In the genomic region with DNA sequence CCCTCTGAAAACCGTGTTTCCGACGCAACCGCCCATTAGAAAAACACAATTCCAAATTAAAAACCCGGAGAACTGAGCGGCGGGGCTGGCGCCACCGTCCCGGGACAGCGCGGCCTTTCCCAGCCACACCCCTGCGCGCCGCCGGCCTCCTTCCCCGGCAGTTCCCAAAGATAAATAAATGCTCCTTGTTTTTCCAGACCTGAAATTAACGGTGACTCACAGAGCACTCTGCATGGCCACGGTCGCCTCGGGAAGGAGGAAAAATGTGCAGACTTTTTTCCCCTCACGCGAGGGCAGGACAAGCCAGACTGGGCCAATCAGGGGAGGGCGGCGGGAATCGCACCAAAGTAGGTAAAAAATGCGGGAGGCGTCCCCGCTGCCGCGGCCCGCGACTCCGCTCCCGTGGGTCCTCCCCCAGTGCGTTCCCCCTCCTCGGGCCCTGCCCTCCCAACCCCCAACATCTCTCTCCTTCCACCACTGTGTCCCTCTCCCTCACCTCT, we compare ENCODE assay signal across 8 cellular contexts. TPM values are rescaled to one million over a fixed set of nuclear protein-coding genes. Genes with fewer than 3 reads are reported as not detected.
DNase-seq lines count a peak whose midpoint lies in the region; ATAC-seq, FAIRE-seq and TF ChIP-seq lines count a peak whose summit lies in the region.

No MANE protein-coding gene starts in this region.

- peak overlapping the region; percentile 40 to 96 (median 89) for H3K4me3 Mint-ChIP-seq in T-cell

- H3K27ac Mint-ChIP-seq in T-cell, result no peak overlapping the region

- peaks cover 0 to 4% of the 10 kb centered on the region in 2 donors for H3K27me3 Mint-ChIP-seq in T-cell

- CTCF ChIA-PET in T-cell (lab: Charles Lee), result interaction anchor here in 1 of 2 donors (1.3 to 1.5 kb wide), 2 partner anchors 21 to 65 kb away, joined by 4 to 6 read pairs; no protein-coding TSS in a partner anchor

- no peaks in the 10 kb centered on the region for H3K36me3 Mint-ChIP-seq in T-cell

- peaks cover 30 to 32% (median 31%) of the 10 kb centered on the region in 3 donors for H3K4me1 Mint-ChIP-seq in T-cell

- peaks cover 4% of the 10 kb centered on the region; the same call in 1 of the 2 replicates for H3K9me3 ChIP-seq in HUES6 (ENCODE audit: control insufficient read depth, insufficient read depth, low read depth, low read length)
- H3K9me3 ChIP-seq in kidney (ENCODE audit: control insufficient read depth in 1 of 2, low read length in 2 of 2), result no peaks in the 10 kb centered on the region
- no peaks in the 10 kb centered on the region for H3K9me3 ChIP-seq in skeletal muscle tissue (ENCODE audit: control insufficient read depth in 3 of 3, low read length in 3 of 3)

- H3K27ac ChIP-seq in HUES6 (ENCODE audit: low read depth, low read length) (peak overlapping the region; percentile 94), kidney (ENCODE audit: low read depth in 2 of 2, low read length in 2 of 2) (peak overlapping the region; percentile 75 to 99), skeletal muscle tissue (ENCODE audit: low read depth, low read length) (peak overlapping the region; percentile 96)

- H3K4me3 ChIP-seq in HUES6 (ENCODE audit: low read depth, low read length) (peak overlapping the region; percentile 78), kidney (ENCODE audit: low read length in 2 of 2) (peak overlapping the region; percentile 31 to 69), skeletal muscle tissue (ENCODE audit: low read length in 3 of 3) (peak overlapping the region; percentile 83 to 97 (median 89))

- peak; percentile 50 for DNase-seq in COR-L47 (lab: John Stamatoyannopoulos, UW)
- peak in 2 of 34 experiments; percentile 5 to 9 for DNase-seq in T-cell
- peak; percentile 95 for DNase-seq in dedifferentiated amniotic fluid mesenchymal stem cell (ENCODE audit: extremely low spot score)
- DNase-seq in kidney, result peak; percentile 96
- DNase-seq in SKM-1 (lab: John Stamatoyannopoulos, UW; ENCODE audit: unreplicated experiment), result no peak

- no peaks in the 10 kb centered on the region for H3K36me3 ChIP-seq in HUES6 (ENCODE audit: control insufficient read depth, insufficient read depth, low read length)
- H3K36me3 ChIP-seq in kidney (ENCODE audit: control insufficient read depth in 1 of 2, insufficient read depth in 2 of 2, low read length in 2 of 2), result no peaks in the 10 kb centered on the region
- no peaks in the 10 kb centered on the region for H3K36me3 ChIP-seq in skeletal muscle tissue (ENCODE audit: control insufficient read depth in 3 of 3, insufficient read depth in 3 of 3, low read length in 3 of 3)

- H3K27me3 ChIP-seq in HUES6 (ENCODE audit: control insufficient read depth, insufficient read depth, low read length) (no peaks in the 10 kb centered on the region), skeletal muscle tissue (ENCODE audit: control insufficient read depth in 3 of 3, insufficient read depth in 3 of 3, low read length in 3 of 3) (no peaks in the 10 kb centered on the region)

- intact Hi-C loops in kidney (cut with DNase I), result no loop called here

- TF ChIP-seq CTCF in kidney (IDR thresholded peaks at IDR 0.05; ENCODE audit: borderline replicate concordance, extremely low read depth, insufficient read depth), result no peak

- POLR2A ChIA-PET in T-cell (lab: Charles Lee), result interaction anchor here (0.6 to 1.8 kb wide), 3 partner anchors 41 to 853 kb away, joined by 3 to 8 read pairs (median 8); a partner anchor contains a TSS

- H3K4me1 ChIP-seq in HUES6 (ENCODE audit: control insufficient read depth, insufficient read depth, low read length), result peaks cover 34% of the 10 kb centered on the region
- peaks cover 8 to 18% of the 10 kb centered on the region in 2 donors for H3K4me1 ChIP-seq in kidney (ENCODE audit: control insufficient read depth in 1 of 2, insufficient read depth in 1 of 2, low read depth in 1 of 2, low read length in 2 of 2)
- H3K4me1 ChIP-seq in skeletal muscle tissue (ENCODE audit: control insufficient read depth in 3 of 3, insufficient read depth in 3 of 3, low read length in 3 of 3), result peaks cover 11 to 26% (median 18%) of the 10 kb centered on the region in 3 donors

- peak overlapping the region; percentile 90 for H3K9ac ChIP-seq in HUES6 (ENCODE audit: low read length)
- peak overlapping the region; percentile 9 to 85 for H3K9ac ChIP-seq in kidney (ENCODE audit: low read length in 2 of 2)
- peak overlapping the region; percentile 71 to 73 (median 72) for H3K9ac ChIP-seq in skeletal muscle tissue (ENCODE audit: low read depth in 1 of 3, low read length in 3 of 3)

- peaks cover 0 to 3% (median 0%) of the 10 kb centered on the region in 3 donors for H3K9me3 Mint-ChIP-seq in T-cell

- ATAC-seq in T-cell (replicated peaks in 1 of 4), result no peak
- ATAC-seq in HG03039 (IDR thresholded peaks at IDR 0.05; ENCODE audit: unreplicated experiment), result no peak

- FAIRE-seq in kidney (lab: Jason Lieb, UNC), result no peak

RNA-seq across cellular contexts. Expression of a gene that starts 0.9 kb away (rescaled TPM):
- total RNA-seq in T-cell (10 to 100 TPM; 36.3 to 41.7 (median 41.3) TPM), kidney (409 TPM), skeletal muscle tissue (104 TPM)
- polyA plus RNA-seq in kidney (ENCODE audit: insufficient read depth, low read depth, low replicate concordance), result 525 TPM

RNA-seq across cellular contexts. Expression of a gene that starts 37.8 kb away (rescaled TPM):
- total RNA-seq in T-cell, result under 1 TPM; 0.25 to 0.53 (median 0.30) TPM
- 1.3 TPM for total RNA-seq in kidney
- polyA plus RNA-seq in kidney (ENCODE audit: insufficient read depth, low read depth, low replicate concordance), result 2.1 TPM
- total RNA-seq in skeletal muscle tissue, result 1.0 TPM
